ENCODE assay signal across 8 cellular contexts in the genomic region with DNA sequence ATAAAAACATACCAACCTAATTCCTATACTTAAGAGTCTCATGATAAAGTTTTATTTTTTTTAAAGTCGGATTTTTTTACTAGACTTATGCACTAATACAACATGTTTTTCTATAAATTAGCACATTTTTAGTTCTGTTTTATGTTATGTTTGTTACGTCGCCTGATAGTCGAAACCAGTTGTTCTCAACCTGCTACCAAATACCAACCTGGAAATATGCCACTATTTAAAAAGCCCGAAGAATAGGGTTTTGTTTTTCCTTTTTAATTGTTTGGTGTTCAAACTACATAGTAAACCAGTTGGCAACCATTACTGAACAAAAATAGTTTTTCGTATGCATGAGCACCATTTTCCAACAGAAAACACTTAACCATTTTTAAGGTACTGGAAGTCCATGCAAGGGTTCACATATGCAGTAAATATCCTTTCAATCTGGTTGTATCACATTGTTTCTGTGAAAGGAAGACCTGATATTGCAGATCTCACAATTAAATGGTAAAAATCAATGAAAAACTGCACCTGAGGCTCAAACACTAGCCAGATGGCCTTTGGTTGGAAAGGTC. TPM values are rescaled to one million over a fixed set of nuclear protein-coding genes. Genes with fewer than 3 reads are reported as not detected.
DNase-seq lines count a peak whose midpoint lies in the region; ATAC-seq, FAIRE-seq and TF ChIP-seq lines count a peak whose summit lies in the region.

No MANE protein-coding gene starts in this region.

- H3K4me3 ChIP-seq in astrocyte (ENCODE audit: insufficient read depth, low read depth, low read length), result peak overlapping the region; percentile 84
- peak overlapping the region; percentile 84 to 87 for H3K4me3 ChIP-seq in left lung

- H3K4me1 Mint-ChIP-seq in astrocyte (ENCODE audit: low read depth, unreplicated experiment), result no peaks in the 10 kb centered on the region

- peak overlapping the region; percentile 96 for H3K4me3 Mint-ChIP-seq in astrocyte (ENCODE audit: unreplicated experiment)

- H3K9me3 ChIP-seq in astrocyte (ENCODE audit: insufficient read depth, low read depth, low read length) (no peaks in the 10 kb centered on the region), left lung (no peaks in the 10 kb centered on the region)

- H3K27ac ChIP-seq in astrocyte (ENCODE audit: low read depth, low read length), result peak overlapping the region; percentile 88
- H3K27ac ChIP-seq in left lung, result peak overlapping the region; percentile 93 to 97
- peak overlapping the region; percentile 87 for H3K27ac ChIP-seq in substantia nigra (ENCODE audit: low read depth, low read length, poor library complexity, severe bottlenecking)

- FAIRE-seq in astrocyte (lab: Jason Lieb, UNC), result no peak

- H3K9me3 Mint-ChIP-seq in astrocyte (ENCODE audit: unreplicated experiment), result no peaks in the 10 kb centered on the region

- peak overlapping the region; percentile 44 for H2AFZ ChIP-seq in astrocyte (ENCODE audit: low read depth, low read length)

- no peaks in the 10 kb centered on the region for H3K27me3 ChIP-seq in astrocyte (ENCODE audit: insufficient read depth, low read length)
- peaks cover 0 to 4% of the 10 kb centered on the region in 2 donors for H3K27me3 ChIP-seq in left lung

- H3K4me1 ChIP-seq in astrocyte (ENCODE audit: insufficient read depth, low read length), result peaks cover 6% of the 10 kb centered on the region
- H3K4me1 ChIP-seq in left lung, result peaks cover 14 to 60% of the 10 kb centered on the region in 2 donors

- intact Hi-C loops in left lung (cut with DNase I), result no loop called here

- H3K9ac ChIP-seq in astrocyte (ENCODE audit: low read length), result peak overlapping the region; percentile 92

- H3K4me2 ChIP-seq in astrocyte (ENCODE audit: low read length), result peak overlapping the region; percentile 97

- no peaks in the 10 kb centered on the region for H3K36me3 Mint-ChIP-seq in astrocyte (ENCODE audit: low read depth, unreplicated experiment)

- peaks cover 41% of the 10 kb centered on the region for H4K20me1 ChIP-seq in astrocyte (ENCODE audit: insufficient read depth, low read length)

- peak overlapping the region; percentile 78 for H3K27ac Mint-ChIP-seq in astrocyte (ENCODE audit: unreplicated experiment)

- H3K79me2 ChIP-seq in astrocyte (ENCODE audit: insufficient read depth, low read length), result peaks cover 59% of the 10 kb centered on the region

- peak; percentile 37 for DNase-seq in NCI-H510A treated with DMSO at 0.1 percent for 48 hours (lab: John Stamatoyannopoulos, UW)
- DNase-seq in NCI-H510A (lab: John Stamatoyannopoulos, UW), result no peak
- no peak for DNase-seq in astrocyte (ENCODE audit: low read depth)
- no peak for DNase-seq in left lung
- no peak for DNase-seq in substantia nigra (lab: John Stamatoyannopoulos, UW)
- no peak for DNase-seq in HuH-7.5 (ENCODE audit: low spot score)
- DNase-seq in CD1c-positive myeloid dendritic cell (ENCODE audit: extremely low spot score), result no peak

- H3K36me3 ChIP-seq in astrocyte (ENCODE audit: insufficient read depth, low read length) (no peaks in the 10 kb centered on the region), left lung (no peaks in the 10 kb centered on the region)

- no peaks in the 10 kb centered on the region for H3K27me3 Mint-ChIP-seq in astrocyte (ENCODE audit: low read depth, unreplicated experiment)

- no peak for TF ChIP-seq CTCF in astrocyte (IDR thresholded peaks at IDR 0.05; ENCODE audit: insufficient read depth, low read depth, low read length)
- TF ChIP-seq CTCF in left lung (IDR thresholded peaks at IDR 0.05), result no peak

- ATAC-seq in left lung, result no peak
- no peak for ATAC-seq in GM19035 (IDR thresholded peaks at IDR 0.05; ENCODE audit: unreplicated experiment)

RNA-seq across cellular contexts. Expression of gene WDFY3, which starts 1.4 kb away (rescaled TPM):
- 76.6 and 89.5 TPM in 2 replicates for total RNA-seq in astrocyte
- total RNA-seq in left lung, result 100 to 1,000 TPM in 1 of 2 donors, 10 to 100 TPM in 1; 86.7 to 137 TPM
